Comparison of ENCODE assay signal across 25 cellular contexts in genomic region chr6:5293692-5294091, GRCh38.
"Had no signal": no experiment of that assay in that cellular context is flagged by ENCODE, and none has a peak within 500 bp of the region (broad histone marks: within the 10 kb centered on the region; RNA-seq: fewer than 3 reads in every experiment).

No MANE protein-coding gene starts in this region.

- H3K4me3 Mint-ChIP-seq: activated CD4-positive, alpha-beta memory T cell treated with anti-CD3 and anti-CD28 coated beads for 36 hours; activated CD4-positive, alpha-beta T cell treated with anti-CD3 and anti-CD28 coated beads, Interleukin-2, amount 10 ng/mL, durations not matched to agents 24 days and 14 days; activated naive CD4-positive, alpha-beta T cell treated with anti-CD3 and anti-CD28 coated beads, Interleukin-2, amount 10 ng/mL, durations not matched to agents 7 days and 5 days; activated naive CD8-positive, alpha-beta T cell treated with anti-CD3 and anti-CD28 coated beads for 36 hours; T-helper 1 cell treated with Interleukin-12 subunit alpha and Interleukin-12 subunit beta and Interleukin-4 antibody, amounts not matched to agents 30 μg/mL and 1 μg/mL, for 36 hours; WTC11 had no signal

- H3K27me3 Mint-ChIP-seq: activated CD4-positive, alpha-beta memory T cell treated with anti-CD3 and anti-CD28 coated beads for 36 hours; activated CD4-positive, alpha-beta T cell treated with anti-CD3 and anti-CD28 coated beads, Interleukin-2, amount 10 ng/mL, durations not matched to agents 24 days and 14 days; activated naive CD4-positive, alpha-beta T cell treated with anti-CD3 and anti-CD28 coated beads, Interleukin-2, amount 10 ng/mL, durations not matched to agents 7 days and 5 days; activated naive CD8-positive, alpha-beta T cell treated with anti-CD3 and anti-CD28 coated beads for 36 hours had no signal

- H3K36me3 Mint-ChIP-seq: activated naive CD4-positive, alpha-beta T cell treated with anti-CD3 and anti-CD28 coated beads, Interleukin-2, amount 10 ng/mL, durations not matched to agents 7 days and 5 days; WTC11 had no signal

- H3K27ac Mint-ChIP-seq: activated naive CD4-positive, alpha-beta T cell treated with anti-CD3 and anti-CD28 coated beads, Interleukin-2, amount 10 ng/mL, durations not matched to agents 7 days and 5 days; activated naive CD8-positive, alpha-beta T cell treated with anti-CD3 and anti-CD28 coated beads for 36 hours had no signal

- FAIRE-seq: RCC 7860 had no signal

- DNase-seq: activated CD4-positive, alpha-beta T cell treated with anti-CD3 and anti-CD28 coated beads for 1 hour; activated CD4-positive, alpha-beta T cell treated with anti-CD3 and anti-CD28 coated beads, Interleukin-2, amount 10 ng/mL, durations not matched to agents 24 days and 14 days; activated gamma-delta T cell treated with Interleukin-2 at 50 U/mL for 16 hours; activated naive CD4-positive, alpha-beta T cell treated with anti-CD3 and anti-CD28 coated beads, Interleukin-2, amount 10 ng/mL, durations not matched to agents 7 days and 5 days; activated naive CD8-positive, alpha-beta T cell treated with anti-CD3 and anti-CD28 coated beads for 36 hours; activated T-cell treated with anti-CD3 and anti-CD28 coated beads for 4 hours; KG1; NCI-H1092; NCI-H1417 treated with DMSO at 0.1 percent for 48 hours; NCI-H1694; NCI-H2029; NCI-H2107; NCI-H2171 treated with DMSO at 0.1 percent for 48 hours; NCI-H226; NCI-H526; NCI-H774; NK-92 treated with Interleukin-12 subunit alpha and Interleukin-12 subunit beta, amount 100 ng/mL, for 24 hours; PC-3; SHP77 treated with DMSO at 0.1 percent for 48 hours; T-helper 9 cell had no signal

- H3K9me3 Mint-ChIP-seq: activated CD4-positive, alpha-beta memory T cell treated with anti-CD3 and anti-CD28 coated beads for 36 hours; activated CD4-positive, alpha-beta T cell treated with anti-CD3 and anti-CD28 coated beads, Interleukin-2, amount 10 ng/mL, durations not matched to agents 24 days and 14 days; activated naive CD4-positive, alpha-beta T cell treated with anti-CD3 and anti-CD28 coated beads, Interleukin-2, amount 10 ng/mL, durations not matched to agents 7 days and 5 days; activated naive CD8-positive, alpha-beta T cell treated with anti-CD3 and anti-CD28 coated beads for 36 hours; activated T-helper 2 cell treated with anti-CD3 and anti-CD28 coated beads, Interferon-gamma antibody, Interleukin-2, Interleukin-4, amounts not matched to agents 10 μg/mL and 5 μg/mL and 100 μg/mL, durations not matched to agents 14 hours and 24 hours and 36 hours; T-helper 1 cell treated with Interleukin-12 subunit alpha and Interleukin-12 subunit beta and Interleukin-4 antibody, amounts not matched to agents 30 μg/mL and 1 μg/mL, for 36 hours; WTC11 had no signal

- ATAC-seq: PC-3 had no signal
